ENCODE assay signal across 24 cellular contexts in the genomic region with DNA sequence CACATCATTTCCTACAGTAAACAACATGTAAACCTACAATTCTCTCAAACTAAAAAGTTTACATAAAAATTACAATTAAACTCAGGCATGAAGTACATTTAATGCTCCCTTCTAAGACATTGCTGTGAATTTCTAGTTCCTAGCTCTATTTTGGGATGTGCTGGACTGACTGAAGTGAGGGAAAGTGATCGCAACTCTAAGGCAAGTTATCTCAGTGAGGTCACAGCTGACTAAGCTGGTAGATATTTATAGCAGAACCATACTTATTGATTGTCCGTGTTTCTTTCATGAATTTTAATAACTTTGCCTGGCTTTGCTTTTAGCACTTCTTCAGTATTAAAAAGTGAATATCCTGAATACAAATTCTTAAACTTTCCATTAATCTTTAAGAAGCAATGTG.
"Had no signal": no experiment of that assay in that cellular context is flagged by ENCODE, and none has a peak within 500 bp of the region (broad histone marks: within the 10 kb centered on the region; RNA-seq: fewer than 3 reads in every experiment).

No MANE protein-coding gene starts in this region.

- H3K27me3 ChIP-seq: neural progenitor cell, pancreas, right lobe of liver, sigmoid colon, stomach, thyroid gland, tibial nerve, upper lobe of left lung, vagina had no signal

- DNase-seq: natural killer cell; nucleus accumbens; pancreas; psoas muscle; right cardiac atrium; right lobe of liver; sigmoid colon; small intestine; stimulated activated CD4-positive, alpha-beta T cell treated with anti-CD3 and anti-CD28 coated beads, Interleukin-15, amount 100 ng/mL, for 24 hours; stimulated activated CD4-positive, alpha-beta T cell treated with anti-CD3 and anti-CD28 coated beads, Interleukin-2, amount 100 ng/mL, for 24 hours; stimulated activated CD4-positive, alpha-beta T cell treated with anti-CD3 and anti-CD28 coated beads, Interleukin-2, amount 100 ng/mL, for 48 hours; stimulated activated CD4-positive, alpha-beta T cell treated with anti-CD3 and anti-CD28 coated beads, Interleukin-4, amount 100 ng/mL, for 24 hours; stimulated activated naive B cell treated with anti-CD40 and anti-IgM and Interleukin-4, amounts not matched to agents 10 μg/mL and 1 μg/mL and 100 μg/mL, for 72 hours; stimulated activated naive CD4-positive, alpha-beta T cell treated with Interleukin-2 at 50 U/mL for 16 hours; stomach; thyroid gland; upper lobe of left lung had no signal

- H3K4me1 ChIP-seq: neural progenitor cell, pancreas, psoas muscle, right lobe of liver, sigmoid colon, stomach, thyroid gland, tibial nerve, upper lobe of left lung, vagina had no signal

- H3K9me3 Mint-ChIP-seq: nephron; neural progenitor cell; stimulated activated naive B cell treated with anti-CD40 and anti-IgM and Interleukin-4, amounts not matched to agents 10 μg/mL and 1 μg/mL and 100 μg/mL, for 72 hours had no signal

- H3K4me3 ChIP-seq: neural progenitor cell, pancreas, psoas muscle, right lobe of liver, sigmoid colon, stomach, thoracic aorta, thyroid gland, tibial nerve, upper lobe of left lung, vagina had no signal

- H3K9me3 ChIP-seq: pancreas, psoas muscle, right lobe of liver, sigmoid colon, stomach, thoracic aorta, thyroid gland, tibial nerve, upper lobe of left lung, vagina had no signal

- H3K4me3 Mint-ChIP-seq: natural killer cell; nephron; neural progenitor cell; stimulated activated effector memory CD8-positive, alpha-beta T cell treated with anti-CD3 and anti-CD28 coated beads, Interleukin-12 subunit alpha, Interleukin-12 subunit beta, amount 100 ng/mL, for 72 hours; stimulated activated naive B cell treated with anti-CD40 and anti-IgM and Interleukin-4, amounts not matched to agents 10 μg/mL and 1 μg/mL and 100 μg/mL, for 72 hours; stimulated activated naive CD8-positive, alpha-beta T cell treated with anti-CD3 and anti-CD28 coated beads, Interleukin-15, Interleukin-2, amounts not matched to agents 100 ng/mL and 50 ng/mL, for 24 hours had no signal

- H3K4me1 Mint-ChIP-seq: natural killer cell; nephron; neural progenitor cell; stimulated activated effector memory CD8-positive, alpha-beta T cell treated with anti-CD3 and anti-CD28 coated beads, Interleukin-12 subunit alpha, Interleukin-12 subunit beta, amount 100 ng/mL, for 72 hours; stimulated activated naive B cell treated with anti-CD40 and anti-IgM and Interleukin-4, amounts not matched to agents 10 μg/mL and 1 μg/mL and 100 μg/mL, for 72 hours had no signal

- H3K27ac Mint-ChIP-seq: natural killer cell; nephron; neural progenitor cell; stimulated activated effector memory CD8-positive, alpha-beta T cell treated with anti-CD3 and anti-CD28 coated beads, Interleukin-12 subunit alpha, Interleukin-12 subunit beta, amount 100 ng/mL, for 72 hours; stimulated activated naive B cell treated with anti-CD40 and anti-IgM and Interleukin-4, amounts not matched to agents 10 μg/mL and 1 μg/mL and 100 μg/mL, for 72 hours; stimulated activated naive CD8-positive, alpha-beta T cell treated with anti-CD3 and anti-CD28 coated beads, Interleukin-15, Interleukin-2, amounts not matched to agents 100 ng/mL and 50 ng/mL, for 24 hours had no signal

- H3K27me3 Mint-ChIP-seq: stimulated activated naive B cell treated with anti-CD40 and anti-IgM and Interleukin-4, amounts not matched to agents 10 μg/mL and 1 μg/mL and 100 μg/mL, for 72 hours; stimulated activated naive CD8-positive, alpha-beta T cell treated with anti-CD3 and anti-CD28 coated beads, Interleukin-15, Interleukin-2, amounts not matched to agents 100 ng/mL and 50 ng/mL, for 24 hours had no signal

- H3K27ac ChIP-seq: neural progenitor cell, pancreas, psoas muscle, right lobe of liver, sigmoid colon, stomach, thoracic aorta, thyroid gland, tibial nerve, upper lobe of left lung, vagina had no signal

- H3K36me3 Mint-ChIP-seq: natural killer cell; neural progenitor cell; stimulated activated effector memory CD8-positive, alpha-beta T cell treated with anti-CD3 and anti-CD28 coated beads, Interleukin-12 subunit alpha, Interleukin-12 subunit beta, amount 100 ng/mL, for 72 hours; stimulated activated naive B cell treated with anti-CD40 and anti-IgM and Interleukin-4, amounts not matched to agents 10 μg/mL and 1 μg/mL and 100 μg/mL, for 72 hours had no signal

- H3K36me3 ChIP-seq: neural progenitor cell, pancreas, right lobe of liver, sigmoid colon, stomach, thoracic aorta, thyroid gland, tibial nerve, upper lobe of left lung, vagina had no signal
